11 cellular contexts compared by ENCODE assay signal in genomic region chr11:870127-870413, GRCh38. TPM values are rescaled to one million over a fixed set of nuclear protein-coding genes. Genes with fewer than 3 reads are reported as not detected.
A peak's percentile ranks its signal among the peaks of the same experiment; 100 is the strongest.
DNase-seq lines count a peak whose midpoint lies in the region; TF ChIP-seq lines count a peak whose summit lies in the region.
"Had no signal": no experiment of that assay in that cellular context is flagged by ENCODE, and none has a peak within 500 bp of the region (broad histone marks: within the 10 kb centered on the region; RNA-seq: fewer than 3 reads in every experiment).

No MANE protein-coding gene starts in this region.

- POLR2A ChIA-PET in AG04449 (lab: Yijun Ruan, JAX): no interaction called here

- CTCF ChIA-PET in AG04449 (lab: Yijun Ruan, JAX): no interaction called here

- H3K4me3 ChIP-seq in AG04449 (ENCODE audit: low read depth, low read length): no peak overlapping the region
- H3K4me3 ChIP-seq in LNCaP clone FGC (ENCODE audit: low read depth, low read length): no peak overlapping the region
- H3K4me3 ChIP-seq in fibroblast of the aortic adventitia (ENCODE audit: low read depth, low read length): no peak overlapping the region
- H3K4me3 ChIP-seq: dorsolateral prefrontal cortex had no signal

- DNase-seq in AG04449 (ENCODE audit: low read depth, low spot score) (no peak), LNCaP clone FGC (ENCODE audit: low read depth) (no peak), fibroblast of the aortic adventitia (ENCODE audit: low read depth) (no peak), NCI-H2029 treated with DMSO at 0.1 percent for 48 hours (lab: John Stamatoyannopoulos, UW) (no peak), SKM-1 (lab: John Stamatoyannopoulos, UW; ENCODE audit: unreplicated experiment) (no peak)
- DNase-seq in activated naive CD4-positive, alpha-beta T cell treated with anti-CD3 and anti-CD28 coated beads, Interleukin-2, amount 50 U/mL, for 16 hours: no peak
- DNase-seq: activated CD4-positive, alpha-beta T cell treated with anti-CD3 and anti-CD28 coated beads, Interleukin-2, amount 50 U/mL, for 48 hours; activated naive CD4-positive, alpha-beta T cell treated with anti-CD3 and anti-CD28 coated beads, Interleukin-2, amount 10 ng/mL, durations not matched to agents 7 days and 5 days; dorsolateral prefrontal cortex; GF-D8; mesenchymal stem cell had no signal

- TF ChIP-seq CTCF in AG04449 (IDR thresholded peaks at IDR 0.05; ENCODE audit: insufficient read depth, low read length, missing control alignments): peak; percentile 33
- TF ChIP-seq CTCF in LNCaP clone FGC (IDR thresholded peaks at IDR 0.05; ENCODE audit: control insufficient read depth, extremely low read depth, insufficient read depth): peak; percentile 22; the same call in 1 of the 2 replicates
- TF ChIP-seq CTCF in fibroblast of the aortic adventitia (IDR thresholded peaks at IDR 0.05; ENCODE audit: insufficient read depth, low read length): peak; percentile 2

RNA-seq across cellular contexts. Expression of gene TSPAN4, which starts 27.4 kb away (rescaled TPM):
- 164 and 252 TPM in 2 replicates for total RNA-seq in fibroblast of the aortic adventitia (ENCODE audit: low replicate concordance)

RNA-seq across cellular contexts. Expression of gene POLR2L, which starts 27.7 kb away (rescaled TPM):
- total RNA-seq in fibroblast of the aortic adventitia (ENCODE audit: low replicate concordance): 61.7 and 135 TPM in 2 replicates

RNA-seq across cellular contexts. Expression of gene CD151, which starts 37.3 kb away (rescaled TPM):
- 159 and 311 TPM in 2 replicates for total RNA-seq in fibroblast of the aortic adventitia (ENCODE audit: low replicate concordance)

RNA-seq across cellular contexts. Expression of gene CHID1, which starts 40.5 kb away (rescaled TPM):
- total RNA-seq in fibroblast of the aortic adventitia (ENCODE audit: low replicate concordance): 35.1 and 47.2 TPM in 2 replicates

RNA-seq across cellular contexts. Expression of gene CRACR2B, which starts 42.4 kb away (rescaled TPM):
- total RNA-seq in fibroblast of the aortic adventitia (ENCODE audit: low replicate concordance): 1.3 and 1.8 TPM in 2 replicates
